In genomic region chr9:133787749-133788015, GRCh38 we compare ENCODE assay signal across 9 cellular contexts. TPM values are rescaled to one million over a fixed set of nuclear protein-coding genes. Genes with fewer than 3 reads are reported as not detected.
DNase-seq lines count a peak whose midpoint lies in the region; ATAC-seq, FAIRE-seq and TF ChIP-seq lines count a peak whose summit lies in the region.
"Had no signal": no experiment of that assay in that cellular context is flagged by ENCODE, and none has a peak within 500 bp of the region (broad histone marks: within the 10 kb centered on the region; RNA-seq: fewer than 3 reads in every experiment).

No MANE protein-coding gene starts in this region.

- no peaks in the 10 kb centered on the region for H3K4me1 ChIP-seq in mesendoderm (ENCODE audit: control insufficient read depth, low read depth, low read length)
- H3K4me1 ChIP-seq: psoas muscle had no signal

- no peak for TF ChIP-seq POLR2A in GM12892 (IDR thresholded peaks at IDR 0.05; ENCODE audit: low read depth, low read length)

- FAIRE-seq in GM12892 (lab: Jason Lieb, UNC), result peak; percentile 85

- peak; percentile 46 for ATAC-seq in HG02588 (IDR thresholded peaks at IDR 0.05; ENCODE audit: unreplicated experiment)
- ATAC-seq: psoas muscle had no signal

- no peak overlapping the region for H3K4ac ChIP-seq in mesendoderm (ENCODE audit: low read depth, low read length)

- H3K4me3 ChIP-seq in mesendoderm (ENCODE audit: low read length), result no peak overlapping the region
- H3K4me3 ChIP-seq: psoas muscle had no signal

- DNase-seq in GM12892 (ENCODE audit: insufficient read length) (peak; percentile 96), UCSD-AML1 (lab: John Stamatoyannopoulos, UW; ENCODE audit: unreplicated experiment) (peak; percentile 53), mesendoderm (peak; percentile 57), activated gamma-delta T cell (lab: John Stamatoyannopoulos, UW) (no peak), NCI-H146 (lab: John Stamatoyannopoulos, UW) (no peak), SHP77 treated with DMSO at 0.1 percent for 48 hours (lab: John Stamatoyannopoulos, UW) (no peak), NCI-H1417 (lab: John Stamatoyannopoulos, UW) (no peak)

- no peak overlapping the region for H4K5ac ChIP-seq in mesendoderm (ENCODE audit: low read length)

- H2BK5ac ChIP-seq in mesendoderm (ENCODE audit: low read length), result no peak overlapping the region

- no peak overlapping the region for H3K27ac ChIP-seq in mesendoderm (ENCODE audit: low read depth, low read length)
- H3K27ac ChIP-seq: psoas muscle had no signal

- H3K9ac ChIP-seq in mesendoderm (ENCODE audit: low read length), result no peak overlapping the region

- H3K23ac ChIP-seq in mesendoderm (ENCODE audit: low read length), result no peak overlapping the region

- peaks cover 1% of the 10 kb centered on the region for H3K36me3 ChIP-seq in mesendoderm (ENCODE audit: control insufficient read depth, insufficient read depth, low read length)

- H3K56ac ChIP-seq in mesendoderm (ENCODE audit: low read length), result no peak overlapping the region

- no peak overlapping the region for H2BK120ac ChIP-seq in mesendoderm (ENCODE audit: low read depth, low read length)

- no peaks in the 10 kb centered on the region for H3K79me2 ChIP-seq in mesendoderm (ENCODE audit: control insufficient read depth, insufficient read depth, low read length)

- no peaks in the 10 kb centered on the region for H3K27me3 ChIP-seq in mesendoderm (ENCODE audit: insufficient read depth, low read length, poor library complexity)

- no peak overlapping the region for H4K8ac ChIP-seq in mesendoderm (ENCODE audit: low read depth, low read length)

- no peak overlapping the region for H3K4me2 ChIP-seq in mesendoderm (ENCODE audit: low read length)

- H3K79me1 ChIP-seq in mesendoderm (ENCODE audit: low read length), result no peaks in the 10 kb centered on the region

- no peak overlapping the region for H2BK15ac ChIP-seq in mesendoderm (replicated peaks; ENCODE audit: low read depth)

- no CpG with 5 or more reads among the region's 6 CpGs for WGBS in mesendoderm (ENCODE audit: extremely low coverage, insufficient coverage, low lambda C conversion rate)

- H2AK5ac ChIP-seq in mesendoderm (ENCODE audit: low read length), result no peak overlapping the region

- no peak overlapping the region for H3K18ac ChIP-seq in mesendoderm (ENCODE audit: low read length)

RNA-seq across cellular contexts. Expression of gene SARDH, which starts 49.5 kb away (rescaled TPM):
- not detected for polyA plus RNA-seq in GM12892 (2012; ENCODE audit: missing spikeins)
- 2.8 TPM for polyA plus RNA-seq in mesendoderm (2013, experiment 1 of 2)
- 2.7 TPM for polyA plus RNA-seq in mesendoderm (2013, experiment 2 of 2)

Comparison
In these comparisons a context has a peak if more than half of its experiments do, and no peak if none do; other contexts are left out.
1. DNase-seq: peak in GM12892 (single experiment), UCSD-AML1 (single experiment) and mesendoderm (single experiment); none in activated gamma-delta T cell (single experiment), NCI-H146 (single experiment), SHP77 treated with DMSO at 0.1 percent for 48 hours (single experiment) and NCI-H1417 (0 of 3).